1 cellular context compared by ENCODE assay signal in genomic region chr9:113398796-113399195, GRCh38.
TF ChIP-seq lines count a peak whose summit lies in the region.

No MANE protein-coding gene starts in this region.

TF ChIP-seq in IMR-90, 13 proteins besides CTCF, POLR2A, EP300 and RAD21:
- TF ChIP-seq MAZ (IDR thresholded peaks at IDR 0.05; ENCODE audit: borderline replicate concordance, low read depth, low read length) (no peak), RCOR1 (IDR thresholded peaks at IDR 0.05; ENCODE audit: insufficient replicate concordance, low read length) (no peak), CHD1 (IDR thresholded peaks at IDR 0.05; ENCODE audit: low read depth, low read length) (no peak)
